In the genomic region with DNA sequence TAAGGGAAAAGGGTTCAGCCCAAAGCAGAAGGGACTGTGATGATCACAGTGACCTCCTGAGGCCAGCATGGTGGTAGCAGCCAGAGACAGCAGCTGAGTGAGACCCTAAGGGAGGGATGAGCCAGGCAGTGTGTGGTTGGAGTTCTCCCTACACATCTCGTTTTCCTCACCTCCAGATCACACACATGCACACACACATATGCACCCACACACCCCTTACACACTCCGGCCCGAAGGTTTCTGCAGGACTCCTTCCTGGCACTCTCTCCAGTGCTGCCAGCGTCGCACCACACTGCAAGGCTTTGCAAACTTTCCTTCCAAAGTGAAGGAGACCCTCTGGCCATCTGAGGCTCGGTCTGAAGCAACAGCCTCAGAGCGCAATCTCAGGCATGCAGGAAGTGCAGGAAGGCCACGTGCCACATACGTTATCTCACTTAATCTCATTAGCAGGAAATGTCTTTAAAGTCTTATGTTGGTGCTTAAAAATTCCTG, we compare ENCODE assay signal across 8 cellular contexts. TPM values are rescaled to one million over a fixed set of nuclear protein-coding genes. Genes with fewer than 3 reads are reported as not detected.
DNase-seq lines count a peak whose midpoint lies in the region; ATAC-seq, FAIRE-seq and TF ChIP-seq lines count a peak whose summit lies in the region.

No MANE protein-coding gene starts in this region.

- H3K36me3 ChIP-seq in breast epithelium (no peaks in the 10 kb centered on the region), mucosa of rectum (ENCODE audit: control insufficient read depth in 2 of 2, insufficient read depth in 2 of 2, low read length in 2 of 2) (no peaks in the 10 kb centered on the region)

- H3K27ac ChIP-seq in breast epithelium, result peak overlapping the region; percentile 91
- peak overlapping the region; percentile 93 to 95 for H3K27ac ChIP-seq in mucosa of rectum (ENCODE audit: low read depth in 2 of 2, low read length in 2 of 2)

- no peak for FAIRE-seq in D721Med (lab: Jason Lieb, UNC)

- no peak for TF ChIP-seq POLR2A in breast epithelium (IDR thresholded peaks at IDR 0.05)

- intact Hi-C loops in breast epithelium (cut with DNase I; ENCODE audit: low total_unique reads), result no loop called here

- H3K9me3 ChIP-seq in breast epithelium (no peaks in the 10 kb centered on the region), mucosa of rectum (ENCODE audit: control insufficient read depth in 2 of 2, low read length in 2 of 2) (no peaks in the 10 kb centered on the region)

- no peaks in the 10 kb centered on the region for H3K27me3 ChIP-seq in breast epithelium
- no peaks in the 10 kb centered on the region for H3K27me3 ChIP-seq in mucosa of rectum (ENCODE audit: control insufficient read depth in 2 of 2, insufficient read depth in 2 of 2, low read length in 2 of 2)

- DNase-seq in D721Med (ENCODE audit: insufficient read length, low spot score) (peak; percentile 51), Kasumi-1 (lab: John Stamatoyannopoulos, UW) (peak; percentile 13 to 15), breast epithelium (ENCODE audit: low spot score in 2 of 2) (no peak)
- no peak for DNase-seq in activated CD4-positive, alpha-beta T cell treated with anti-CD3 and anti-CD28 coated beads for 1 hour

- H3K4me1 ChIP-seq in breast epithelium (peaks cover 0 to 6% of the 10 kb centered on the region in 2 donors), mucosa of rectum (ENCODE audit: control insufficient read depth in 2 of 2, insufficient read depth in 2 of 2, low read length in 2 of 2) (peaks cover 49 to 50% of the 10 kb centered on the region in 2 donors)

- no peak overlapping the region for H3K4me3 ChIP-seq in breast epithelium
- H3K4me3 ChIP-seq in mucosa of rectum (ENCODE audit: low read length in 2 of 2), result peak overlapping the region in 1 of 2 donors; percentile 22

- peak overlapping the region; percentile 32 to 60 for H3K9ac ChIP-seq in mucosa of rectum (ENCODE audit: low read depth in 1 of 2, low read length in 2 of 2)

- ATAC-seq in GM18520 (IDR thresholded peaks at IDR 0.05; ENCODE audit: unreplicated experiment) (no peak), GM21367 (IDR thresholded peaks at IDR 0.05; ENCODE audit: unreplicated experiment) (no peak), HG03097 (IDR thresholded peaks at IDR 0.05; ENCODE audit: low FRiP score, unreplicated experiment) (no peak)

- TF ChIP-seq CTCF in D721Med (IDR thresholded peaks at IDR 0.05; ENCODE audit: insufficient read depth, missing control alignments) (peak; percentile 12), breast epithelium (IDR thresholded peaks at IDR 0.05) (peak in 1 of 3 donors; percentile 27)

RNA-seq across cellular contexts. Expression of a gene that starts 26.9 kb away (rescaled TPM):
- total RNA-seq in breast epithelium, result 10 to 100 TPM; 30.7 to 91.1 (median 75.7) TPM

Comparison
In these comparisons a context has a peak if more than half of its experiments do, and no peak if none do; other contexts are left out.
1. DNase-seq: peak in D721Med (single experiment) and Kasumi-1 (2 of 2); none in breast epithelium (0 of 2) and activated CD4-positive, alpha-beta T cell treated with anti-CD3 and anti-CD28 coated beads for 1 hour (single experiment).